In genomic region chr2:118431188-118431562, GRCh38 we compare ENCODE assay signal across 18 cellular contexts.
DNase-seq lines count a peak whose midpoint lies in the region; ATAC-seq, FAIRE-seq and TF ChIP-seq lines count a peak whose summit lies in the region.
"Had no signal": no experiment of that assay in that cellular context is flagged by ENCODE, and none has a peak within 500 bp of the region (broad histone marks: within the 10 kb centered on the region; RNA-seq: fewer than 3 reads in every experiment).

No MANE protein-coding gene starts in this region.

- H3K4me1 Mint-ChIP-seq in neural progenitor cell (peaks cover 7% of the 10 kb centered on the region), HFFc6 (ENCODE audit: low read depth) (no peaks in the 10 kb centered on the region)
- H3K4me1 Mint-ChIP-seq: activated CD4-positive, alpha-beta T cell treated with anti-CD3 and anti-CD28 coated beads, Interleukin-2, amount 10 ng/mL, durations not matched to agents 7 days and 5 days; activated T-helper 17 cell treated with anti-CD3 and anti-CD28 coated beads, Interleukin-2, amount 50 U/mL, for 72 hours; brain; T-cell had no signal

- no peaks in the 10 kb centered on the region for H3K9me1 ChIP-seq in K562 (ENCODE audit: control insufficient read depth, insufficient read depth, low read length)

- ATAC-seq in K562 (peak; percentile 62; the same call in 2 of the 3 replicates), mucosa of descending colon (no peak)
- ATAC-seq: activated T-helper 17 cell treated with anti-CD3 and anti-CD28 coated beads, Interleukin-2, amount 50 U/mL, for 72 hours; T-cell had no signal

- TF ChIP-seq CTCF in K562 (IDR thresholded peaks at IDR 0.05 in 2 of 3, conservative IDR thresholded peaks at IDR 0.05 in 1 of 3; ENCODE audit: insufficient read depth in 2 of 3, low read depth in 1 of 3, low read length in 3 of 3) (peak; percentile 23 to 54 (median 23); a peak in 3 of 6 replicates), neural progenitor cell (IDR thresholded peaks at IDR 0.05) (peak; percentile 24), WERI-Rb-1 (IDR thresholded peaks at IDR 0.05; ENCODE audit: low read depth, low read length) (no peak), HFFc6 (IDR thresholded peaks at IDR 0.05) (no peak; the same call in 1 of the 2 replicates), mucosa of descending colon (IDR thresholded peaks at IDR 0.05) (no peak)

- 0% methylated on average over 4 of the region's 4 CpGs for WGBS in K562 (ENCODE audit: insufficient coverage, low coverage, missing lambda C conversion rate)

- no peaks in the 10 kb centered on the region for H3K36me3 Mint-ChIP-seq in neural progenitor cell
- H3K36me3 Mint-ChIP-seq in HFFc6 (ENCODE audit: low read depth): no peaks in the 10 kb centered on the region
- H3K36me3 Mint-ChIP-seq: brain, T-cell had no signal

- FAIRE-seq in K562 (lab: Jason Lieb, UNC): no peak
- FAIRE-seq: endometrium, GM12892 had no signal

- H3K9me3 ChIP-seq in K562 (replicated peaks; ENCODE audit: control insufficient read depth, insufficient read depth, low read depth, low read length) (no peaks in the 10 kb centered on the region), neural progenitor cell (ENCODE audit: low read depth) (no peaks in the 10 kb centered on the region), WERI-Rb-1 (ENCODE audit: severe bottlenecking) (no peaks in the 10 kb centered on the region), mucosa of descending colon (no peaks in the 10 kb centered on the region)
- H3K9me3 ChIP-seq: lower lobe of right lung had no signal

- H3K27ac Mint-ChIP-seq in neural progenitor cell (no peak overlapping the region), HFFc6 (no peak overlapping the region)
- H3K27ac Mint-ChIP-seq: activated CD4-positive, alpha-beta T cell treated with anti-CD3 and anti-CD28 coated beads, Interleukin-2, amount 10 ng/mL, durations not matched to agents 7 days and 5 days; activated T-helper 17 cell treated with anti-CD3 and anti-CD28 coated beads, Interleukin-2, amount 50 U/mL, for 72 hours; brain; T-cell had no signal

- peaks cover 0 to 5% of the 10 kb centered on the region in 2 experiments; a peak in 1 of 5 replicates for H3K27me3 ChIP-seq in K562 (ENCODE audit: control insufficient read depth in 2 of 2, insufficient read depth in 2 of 2, low read length in 2 of 2)
- H3K27me3 ChIP-seq in neural progenitor cell: peaks cover 5% of the 10 kb centered on the region
- H3K27me3 ChIP-seq in WERI-Rb-1 (ENCODE audit: insufficient read depth, low read depth, severe bottlenecking): peaks cover 70% of the 10 kb centered on the region

- no peak for TF ChIP-seq POLR2A in K562 (conservative IDR thresholded peaks at IDR 0.05)

- H4K20me1 ChIP-seq in K562 (replicated peaks; ENCODE audit: control insufficient read depth, insufficient read depth, low read length): no peaks in the 10 kb centered on the region
- H4K20me1 ChIP-seq in neural progenitor cell (ENCODE audit: low read depth): no peaks in the 10 kb centered on the region

- H3K9ac ChIP-seq in K562 (ENCODE audit: insufficient read depth in 1 of 2, low read depth in 2 of 2, low read length in 2 of 2): no peak overlapping the region
- no peak overlapping the region for H3K9ac ChIP-seq in neural progenitor cell

- no peaks in the 10 kb centered on the region for H3K36me3 ChIP-seq in K562 (ENCODE audit: control insufficient read depth, insufficient read depth, low read length)
- no peaks in the 10 kb centered on the region for H3K36me3 ChIP-seq in neural progenitor cell
- H3K36me3 ChIP-seq in WERI-Rb-1: no peaks in the 10 kb centered on the region
- H3K36me3 ChIP-seq in mucosa of descending colon (ENCODE audit: low read depth): no peaks in the 10 kb centered on the region
- H3K36me3 ChIP-seq: lower lobe of right lung had no signal

- H3K4me1 ChIP-seq in K562 (replicated peaks in 1 of 2; ENCODE audit: control insufficient read depth in 2 of 2, insufficient read depth in 2 of 2, low read length in 2 of 2): no peaks in the 10 kb centered on the region
- no peaks in the 10 kb centered on the region for H3K4me1 ChIP-seq in neural progenitor cell
- H3K4me1 ChIP-seq in mucosa of descending colon (ENCODE audit: low read depth): no peaks in the 10 kb centered on the region
- H3K4me1 ChIP-seq: lower lobe of right lung had no signal

- TF ChIP-seq RAD21 in K562 (CRISPR knock-in tag; conservative IDR thresholded peaks at IDR 0.05 in 1 of 2, IDR thresholded peaks at IDR 0.05 in 1 of 2): peak; percentile 43 to 60

- H3K4me3 Mint-ChIP-seq in neural progenitor cell (no peak overlapping the region), HFFc6 (no peak overlapping the region)
- H3K4me3 Mint-ChIP-seq: activated CD4-positive, alpha-beta T cell treated with anti-CD3 and anti-CD28 coated beads, Interleukin-2, amount 10 ng/mL, durations not matched to agents 7 days and 5 days; activated T-helper 17 cell treated with anti-CD3 and anti-CD28 coated beads, Interleukin-2, amount 50 U/mL, for 72 hours; brain; T-cell had no signal

- TF ChIP-seq EP300 in K562 (IDR thresholded peaks at IDR 0.05; ENCODE audit: low read length): no peak

- H3F3A ChIP-seq in neural progenitor cell (ENCODE audit: low read depth): no peaks in the 10 kb centered on the region

- H3K79me2 ChIP-seq in K562 (ENCODE audit: control insufficient read depth, insufficient read depth, low read length) (no peaks in the 10 kb centered on the region), neural progenitor cell (ENCODE audit: low read depth) (no peaks in the 10 kb centered on the region)

- BruUV-seq in K562 (replicated peaks; lab: Mats Ljungman, UMichigan): no TSS peak

- DNase-seq in DMS114 treated with DMSO at 0.1 percent for 48 hours (lab: John Stamatoyannopoulos, UW; ENCODE audit: unreplicated experiment) (peak; percentile 1), M059J (ENCODE audit: low read depth) (peak; percentile 25), K562 (ENCODE audit: extremely low read depth in 1 of 4, low spot score in 3 of 4) (peak in 2 of 4 experiments; percentile 9 to 22), neural progenitor cell (ENCODE audit: low spot score) (no peak), WERI-Rb-1 (no peak), HFFc6 (no peak), mucosa of descending colon (no peak)
- DNase-seq: activated CD4-positive, alpha-beta T cell treated with anti-CD3 and anti-CD28 coated beads, Interleukin-2, amount 10 ng/mL, durations not matched to agents 7 days and 5 days; DMS79 treated with DMSO at 0.1 percent for 48 hours; hypothalamus; lower lobe of right lung; NCI-H1436 treated with DMSO at 0.1 percent for 48 hours; T-cell had no signal

- H3K4me2 ChIP-seq in K562 (ENCODE audit: insufficient read depth, low read length): no peak overlapping the region
- no peak overlapping the region for H3K4me2 ChIP-seq in neural progenitor cell

- H2AFZ ChIP-seq in K562 (ENCODE audit: low read depth, low read length) (no peak overlapping the region), neural progenitor cell (replicated peaks) (no peak overlapping the region)

- H3K27me3 Mint-ChIP-seq in neural progenitor cell (ENCODE audit: insufficient read depth, low read depth) (peaks cover 3% of the 10 kb centered on the region), HFFc6 (ENCODE audit: insufficient read depth) (peaks cover 2% of the 10 kb centered on the region; the same call in 1 of the 2 replicates)

- POLR2A ChIA-PET in K562 (lab: Yijun Ruan, JAX): interaction anchor here (0.6 kb wide), 1 partner anchor 796 kb away, joined by 3 read pairs; no protein-coding TSS in a partner anchor

- intact Hi-C loops in K562 (cut with micrococcal nuclease): loop anchor here (1.0 kb wide), 1 partner anchor 424 kb away; no protein-coding TSS in a partner anchor
- intact Hi-C loops in mucosa of descending colon (cut with DNase I, micrococcal nuclease): no loop called here

- H3K27ac ChIP-seq in K562 (ENCODE audit: extremely low read depth, low read depth, low read length) (no peak overlapping the region), neural progenitor cell (no peak overlapping the region), WERI-Rb-1 (no peak overlapping the region)
- H3K27ac ChIP-seq: lower lobe of right lung had no signal

- CTCF ChIA-PET in K562 (lab: Yijun Ruan, JAX; ENCODE audit: low intra/inter-chr PET ratio): interaction anchor here (0.6 to 1.2 kb wide), 2 partner anchors 434 to 1138 kb away, joined by 3 read pairs; no protein-coding TSS in a partner anchor

- no peak overlapping the region for H3K4me3 ChIP-seq in K562
- no peak overlapping the region for H3K4me3 ChIP-seq in neural progenitor cell
- H3K4me3 ChIP-seq in WERI-Rb-1 (ENCODE audit: low read depth, low read length): no peak overlapping the region
- H3K4me3 ChIP-seq in mucosa of descending colon: no peak overlapping the region
- H3K4me3 ChIP-seq: lower lobe of right lung, skin epidermis had no signal

- in situ Hi-C loops in K562 (cut with MboI): no loop called here

- H3K9me3 Mint-ChIP-seq in neural progenitor cell (peaks cover 5% of the 10 kb centered on the region), HFFc6 (peaks cover 9% of the 10 kb centered on the region; the same call in 1 of the 2 replicates)
- H3K9me3 Mint-ChIP-seq: activated CD4-positive, alpha-beta T cell treated with anti-CD3 and anti-CD28 coated beads, Interleukin-2, amount 10 ng/mL, durations not matched to agents 7 days and 5 days; activated T-helper 17 cell treated with anti-CD3 and anti-CD28 coated beads, Interleukin-2, amount 50 U/mL, for 72 hours; brain; T-cell had no signal

TF ChIP-seq in K562, 482 proteins besides CTCF, POLR2A, EP300 and RAD21 (continues in another document):
- 0 out of 2 replicates have a peak, but pooled peaks have one; percentile 5 for TF ChIP-seq DEAF1 (CRISPR knock-in tag; IDR thresholded peaks at IDR 0.05)
- TF ChIP-seq NFE2 (IDR thresholded peaks at IDR 0.05; ENCODE audit: low read depth): peak; percentile 54
- TF ChIP-seq ZNF316 (IDR thresholded peaks at IDR 0.05): peak; percentile 30; the same call in 1 of the 2 replicates
- TF ChIP-seq ZNF133 (CRISPR knock-in tag; IDR thresholded peaks at IDR 0.05): no peak
- no peak for TF ChIP-seq ZNF140 (CRISPR knock-in tag; IDR thresholded peaks at IDR 0.05)
- 0 out of 2 replicates have a peak, but pooled peaks have one; percentile 13 for TF ChIP-seq MAFG (tag; conservative IDR thresholded peaks at IDR 0.05)
- no peak for TF ChIP-seq NR1H2 (CRISPR knock-in tag; IDR thresholded peaks at IDR 0.05)
- TF ChIP-seq KAT7 (CRISPR knock-in tag; IDR thresholded peaks at IDR 0.05; ENCODE audit: borderline replicate concordance): no peak

Comparison
In these comparisons a context has a peak if more than half of its experiments do, and no peak if none do; other contexts are left out.
1. DNase-seq: peak in DMS114 treated with DMSO at 0.1 percent for 48 hours (single experiment) and M059J (single experiment); none in neural progenitor cell (single experiment), WERI-Rb-1 (single experiment), HFFc6 (single experiment) and mucosa of descending colon (0 of 3).
2. CTCF ChIP-seq: peak in K562 (3 of 3) and neural progenitor cell (single experiment); none in WERI-Rb-1 (single experiment), HFFc6 (single experiment) and mucosa of descending colon (single experiment).